ENCODE assay signal across 1 cellular context in the genomic region with DNA sequence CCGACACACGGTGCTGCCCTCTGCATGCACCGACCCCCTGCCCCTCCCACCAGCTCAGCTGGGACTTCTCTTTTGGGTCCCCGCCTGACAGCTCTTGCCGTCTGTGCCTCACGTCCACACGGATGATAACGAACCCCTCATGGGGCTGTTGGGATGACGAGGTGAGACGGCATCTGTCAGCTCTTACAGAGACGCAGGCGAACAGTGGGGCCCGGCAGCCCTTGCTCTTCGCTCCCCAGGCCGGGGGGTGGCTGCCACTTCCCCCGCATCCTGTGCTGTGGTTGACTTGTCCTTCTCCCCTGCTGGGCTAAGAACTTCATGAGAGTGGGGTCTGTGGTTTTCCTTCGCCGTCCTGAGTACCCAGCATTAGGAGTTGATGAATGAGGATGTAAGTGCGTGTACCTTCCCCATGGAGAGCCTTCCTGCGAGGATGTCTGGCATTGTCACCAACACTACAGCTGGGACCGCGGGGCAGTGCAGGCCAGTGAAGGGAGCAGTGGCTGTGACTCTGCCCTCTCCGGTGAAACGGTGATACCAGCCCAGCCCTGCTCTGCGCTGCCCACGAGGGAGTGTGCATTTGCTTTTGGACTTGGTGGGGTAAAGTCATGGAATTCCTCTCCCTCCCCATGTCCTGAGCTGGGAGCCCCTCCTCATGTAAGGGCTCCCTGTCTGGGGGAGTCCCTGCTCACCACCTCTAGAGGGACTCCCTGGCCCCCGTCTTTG.
TF ChIP-seq lines count a peak whose summit lies in the region.

No MANE protein-coding gene starts in this region.

TF ChIP-seq in H1, 55 proteins besides CTCF, POLR2A, EP300 and RAD21:
- no peak for TF ChIP-seq RFX5 (IDR thresholded peaks at IDR 0.05; ENCODE audit: borderline replicate concordance, low read depth, low read length)
- no peak for TF ChIP-seq NANOG (IDR thresholded peaks at IDR 0.05; ENCODE audit: insufficient read depth, low read depth, low read length, poor library complexity, severe bottlenecking)
- no peak for TF ChIP-seq EGR1 (IDR thresholded peaks at IDR 0.05; ENCODE audit: borderline replicate concordance, low read depth, low read length)
- no peak for TF ChIP-seq NRF1 (IDR thresholded peaks at IDR 0.05; ENCODE audit: low read depth, low read length)
- no peak for TF ChIP-seq SIN3A (conservative IDR thresholded peaks at IDR 0.05 in 1 of 2, IDR thresholded peaks at IDR 0.05 in 1 of 2; ENCODE audit: low read depth in 1 of 2, low read length in 2 of 2)
- no peak for TF ChIP-seq CREB1 (IDR thresholded peaks at IDR 0.05)
- TF ChIP-seq POU5F1 (IDR thresholded peaks at IDR 0.05; ENCODE audit: low read depth, low read length), result no peak
- no peak for TF ChIP-seq SIRT6 (IDR thresholded peaks at IDR 0.05; ENCODE audit: low read length)
- TF ChIP-seq SRF (IDR thresholded peaks at IDR 0.05; ENCODE audit: low read depth, low read length), result no peak
- TF ChIP-seq CTBP2 (IDR thresholded peaks at IDR 0.05; ENCODE audit: borderline replicate concordance, insufficient read depth, insufficient read length, low read length), result no peak
- TF ChIP-seq BRCA1 (IDR thresholded peaks at IDR 0.05; ENCODE audit: low read depth, low read length), result no peak
